In genomic region chr19:44585371-44586141, GRCh38 we compare ENCODE assay signal across 1 cellular context.
TF ChIP-seq lines count a peak whose summit lies in the region.

No MANE protein-coding gene starts in this region.

TF ChIP-seq in IMR-90, 13 proteins besides CTCF, POLR2A, EP300 and RAD21 (continued from another document):
- no peak for TF ChIP-seq MAZ (IDR thresholded peaks at IDR 0.05; ENCODE audit: borderline replicate concordance, low read depth, low read length)
- TF ChIP-seq RCOR1 (IDR thresholded peaks at IDR 0.05; ENCODE audit: insufficient replicate concordance, low read length) = no peak
- TF ChIP-seq RFX5 (IDR thresholded peaks at IDR 0.05; ENCODE audit: low read depth, low read length) = no peak
- TF ChIP-seq SMC3 (IDR thresholded peaks at IDR 0.05; ENCODE audit: low read depth, low read length) = no peak; the same call in 1 of the 2 replicates
- no peak for TF ChIP-seq NFE2L2 (IDR thresholded peaks at IDR 0.05; ENCODE audit: low read depth, low read length)
- TF ChIP-seq CEBPB (IDR thresholded peaks at IDR 0.05; ENCODE audit: low read depth, low read length) = no peak
- no peak for TF ChIP-seq CHD1 (IDR thresholded peaks at IDR 0.05; ENCODE audit: low read depth, low read length)
- no peak for TF ChIP-seq FOS (IDR thresholded peaks at IDR 0.05; ENCODE audit: low read depth, low read length)
- TF ChIP-seq BHLHE40 (IDR thresholded peaks at IDR 0.05; ENCODE audit: low read depth, low read length) = no peak
